ENCODE assay signal across 1 cellular context in the genomic region with DNA sequence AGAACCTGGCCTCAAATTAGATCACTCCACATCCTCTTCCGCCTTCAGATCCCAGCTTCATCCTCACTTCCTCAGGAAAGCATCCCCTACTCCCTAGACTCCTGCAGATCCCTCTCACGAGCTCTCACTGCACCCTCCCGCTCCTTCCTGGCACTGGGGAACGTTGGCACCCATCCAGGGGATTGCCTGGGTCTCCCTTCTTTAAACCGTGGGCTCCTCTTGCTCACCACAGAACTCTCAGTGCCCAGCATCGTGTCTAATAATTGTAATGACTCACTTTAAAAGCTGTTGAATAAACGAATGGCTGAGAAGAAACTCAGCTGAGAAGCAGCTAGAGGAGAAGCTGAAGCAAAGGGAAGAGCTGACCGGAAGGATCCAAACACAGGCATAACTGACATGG.
TF ChIP-seq lines count a peak whose summit lies in the region.

No MANE protein-coding gene starts in this region.

TF ChIP-seq in IMR-90, 13 proteins besides CTCF, POLR2A, EP300 and RAD21:
- TF ChIP-seq CHD1 (IDR thresholded peaks at IDR 0.05; ENCODE audit: low read depth, low read length) (no peak), BHLHE40 (IDR thresholded peaks at IDR 0.05; ENCODE audit: low read depth, low read length) (no peak)
